Comparison of ENCODE assay signal across 14 cellular contexts in the genomic region with DNA sequence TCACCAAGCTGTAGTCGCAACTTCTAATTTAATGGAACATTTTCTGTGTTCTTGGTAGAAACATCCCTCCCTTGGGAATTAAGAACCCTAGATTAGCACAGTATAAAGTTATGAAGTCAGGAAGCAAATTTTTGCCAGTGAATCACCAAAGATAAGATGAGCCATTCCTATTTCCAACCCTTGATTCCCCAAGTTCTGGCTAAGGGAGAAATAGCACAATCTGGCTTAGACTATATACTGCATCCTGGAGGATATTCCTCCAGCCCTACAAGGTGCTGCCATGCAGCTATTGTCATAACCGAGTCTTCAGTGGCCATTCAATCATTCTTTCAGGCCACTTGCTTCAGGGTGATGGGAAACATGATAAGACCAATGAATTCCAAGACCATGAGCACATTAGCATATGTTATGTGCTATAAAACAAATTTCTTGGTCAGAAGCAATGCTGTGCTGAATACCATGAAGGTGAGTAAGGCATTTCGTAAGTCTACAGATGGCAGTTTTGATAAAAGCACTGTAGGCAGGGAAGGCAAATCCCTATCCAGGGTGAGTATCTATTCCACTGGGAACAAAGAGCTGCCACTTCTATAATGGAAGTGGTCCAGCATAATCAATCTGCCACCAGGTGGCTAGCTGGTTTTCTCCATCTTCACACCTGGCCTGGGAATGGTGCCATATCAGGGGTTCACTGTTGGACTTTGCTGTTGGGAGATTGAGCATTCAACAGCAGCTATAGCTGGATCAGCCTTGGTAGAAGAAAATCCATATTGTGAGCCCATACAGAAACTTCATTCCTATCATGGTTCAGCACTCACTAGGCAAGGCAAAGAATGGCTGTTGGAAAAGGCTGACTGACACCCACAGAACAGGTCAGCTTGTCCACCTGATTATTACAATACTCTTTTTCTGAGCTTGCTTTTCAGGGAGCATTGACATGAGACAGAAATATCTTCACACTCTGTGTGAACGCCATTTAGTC. TPM values are rescaled to one million over a fixed set of nuclear protein-coding genes. Genes with fewer than 3 reads are reported as not detected.
DNase-seq lines count a peak whose midpoint lies in the region; ATAC-seq and TF ChIP-seq lines count a peak whose summit lies in the region.
"Had no signal": no experiment of that assay in that cellular context is flagged by ENCODE, and none has a peak within 500 bp of the region (broad histone marks: within the 10 kb centered on the region; RNA-seq: fewer than 3 reads in every experiment).

No MANE protein-coding gene starts in this region.

- peak overlapping the region; percentile 78 for H3K27ac ChIP-seq in AG04450 (ENCODE audit: low read depth, low read length)
- H3K27ac ChIP-seq: tibial artery had no signal

- peaks cover 0 to 10% (median 3%) of the 10 kb centered on the region in 3 donors for H3K36me3 Mint-ChIP-seq in naive thymus-derived CD8-positive, alpha-beta T cell

- H3K4me3 ChIP-seq in AG04450 (ENCODE audit: low read depth, low read length) = no peak overlapping the region
- H3K4me3 ChIP-seq: tibial artery had no signal

- peaks cover 2 to 13% (median 7%) of the 10 kb centered on the region in 9 donors for H3K9me3 Mint-ChIP-seq in naive thymus-derived CD8-positive, alpha-beta T cell

- peak; percentile 77 for DNase-seq in AG04450 (ENCODE audit: low read depth, low spot score)
- peak; percentile 50 for DNase-seq in HPDE6-E6E7 (ENCODE audit: extremely low spot score)
- DNase-seq in T1000 (lab: John Stamatoyannopoulos, UW) = peak; percentile 47
- DNase-seq in left ventricle myocardium superior = no peak
- no peak for DNase-seq in stimulated activated CD4-positive, alpha-beta T cell treated with anti-CD3 and anti-CD28 coated beads, Interleukin-4, amount 100 ng/mL, for 1 hour
- DNase-seq in naive thymus-derived CD8-positive, alpha-beta T cell = no peak
- no peak for DNase-seq in GM10248 (ENCODE audit: extremely low spot score)
- DNase-seq: activated CD4-positive, alpha-beta T cell treated with anti-CD3 and anti-CD28 coated beads, Interleukin-2, amount 10 ng/mL, durations not matched to agents 24 days and 14 days; DMS79 treated with DMSO at 0.1 percent for 48 hours; head of caudate nucleus; natural killer cell; stimulated activated CD4-positive, alpha-beta T cell treated with anti-CD3 and anti-CD28 coated beads, Interleukin-4, amount 100 ng/mL, for 24 hours; tibial artery had no signal

- CTCF ChIA-PET in AG04450 (lab: Charles Lee) = interaction anchor here (0.6 kb wide), 2 partner anchors 31 to 159 kb away, joined by 4 read pairs; no protein-coding TSS in a partner anchor
- CTCF ChIA-PET in GM10248 (lab: Yijun Ruan, JAX) = interaction anchor here (1.0 to 1.7 kb wide), 5 partner anchors 9 to 160 kb away, joined by 3 to 5 read pairs (median 4); no protein-coding TSS in a partner anchor

- no peaks in the 10 kb centered on the region for H3K9me3 ChIP-seq in AG04450 (ENCODE audit: control insufficient read depth, insufficient read depth, low read length)

- no peak for TF ChIP-seq CTCF in AG04450 (IDR thresholded peaks at IDR 0.05; ENCODE audit: low read depth, low read length)
- no peak for TF ChIP-seq CTCF in GM10248 (IDR thresholded peaks at IDR 0.05; ENCODE audit: control extremely low read depth, extremely low read depth, low read depth, missing control alignments)

- no peak overlapping the region for H3K4me3 Mint-ChIP-seq in naive thymus-derived CD8-positive, alpha-beta T cell
- H3K4me3 Mint-ChIP-seq: activated CD4-positive, alpha-beta T cell treated with anti-CD3 and anti-CD28 coated beads, Interleukin-2, amount 10 ng/mL, durations not matched to agents 24 days and 14 days; natural killer cell had no signal

- no peaks in the 10 kb centered on the region for H3K4me1 Mint-ChIP-seq in naive thymus-derived CD8-positive, alpha-beta T cell
- H3K4me1 Mint-ChIP-seq: natural killer cell had no signal

- peak; percentile 72 for ATAC-seq in left ventricle myocardium superior
- no peak for ATAC-seq in naive thymus-derived CD8-positive, alpha-beta T cell
- no peak for ATAC-seq in HG03175 (IDR thresholded peaks at IDR 0.05; ENCODE audit: unreplicated experiment)
- ATAC-seq: natural killer cell had no signal

- POLR2A ChIA-PET in AG04450 (lab: Yijun Ruan, JAX) = interaction anchor here (0.7 to 1.7 kb wide), 3 partner anchors 12 to 86 kb away, joined by 3 to 22 read pairs (median 4); a partner anchor contains a TSS
- POLR2A ChIA-PET in naive thymus-derived CD8-positive, alpha-beta T cell (lab: Charles Lee) = no interaction called here
- POLR2A ChIA-PET in GM10248 (lab: Yijun Ruan, JAX) = interaction anchor here (1.8 kb wide), 1 partner anchor 20 kb away, joined by 5 read pairs; a partner anchor contains a TSS

- intact Hi-C loops in left ventricle myocardium superior (cut with micrococcal nuclease) = no loop called here

- no peak overlapping the region for H3K27ac Mint-ChIP-seq in naive thymus-derived CD8-positive, alpha-beta T cell
- H3K27ac Mint-ChIP-seq: activated CD4-positive, alpha-beta T cell treated with anti-CD3 and anti-CD28 coated beads, Interleukin-2, amount 10 ng/mL, durations not matched to agents 24 days and 14 days; natural killer cell had no signal

- no peaks in the 10 kb centered on the region for H3K27me3 ChIP-seq in AG04450 (ENCODE audit: control insufficient read depth, insufficient read depth, low read length)
- H3K27me3 ChIP-seq: tibial artery had no signal

- H3K27me3 Mint-ChIP-seq in naive thymus-derived CD8-positive, alpha-beta T cell = peaks cover 16 to 66% (median 17%) of the 10 kb centered on the region in 5 donors

RNA-seq across cellular contexts. Expression of a gene that starts 19.6 kb away (rescaled TPM):
- polyA plus RNA-seq in AG04450 (2011; rRNA removed) = 16.0 and 17.1 TPM in 2 replicates
- polyA minus RNA-seq in AG04450 (2011; rRNA and poly(A)+ RNA removed) = 28.8 and 36.8 TPM in 2 replicates
- total RNA-seq in left ventricle myocardium superior = 20.5 TPM
- total RNA-seq in naive thymus-derived CD8-positive, alpha-beta T cell = 10 to 100 TPM in 1 of 2 experiments, 1 to 10 TPM in 1; 9.9 to 12.8 TPM
- 10 to 100 TPM; 10.4 to 15.2 (median 12.4) TPM for polyA plus RNA-seq in naive thymus-derived CD8-positive, alpha-beta T cell

Comparison
In these comparisons a context has a peak if more than half of its experiments do, and no peak if none do; other contexts are left out.
1. DNase-seq: peak in AG04450 (single experiment), HPDE6-E6E7 (single experiment) and T1000 (single experiment); none in left ventricle myocardium superior (single experiment), stimulated activated CD4-positive, alpha-beta T cell treated with anti-CD3 and anti-CD28 coated beads, Interleukin-4, amount 100 ng/mL, for 1 hour (single experiment), naive thymus-derived CD8-positive, alpha-beta T cell (0 of 10) and GM10248 (single experiment).